In genomic region chr1:110556471-110556807, GRCh38 we compare ENCODE assay signal across 1 cellular context.
TF ChIP-seq lines count a peak whose summit lies in the region.

No MANE protein-coding gene starts in this region.

TF ChIP-seq in H1, 55 proteins besides CTCF, POLR2A, EP300 and RAD21:
- TF ChIP-seq ASH2L (IDR thresholded peaks at IDR 0.05; ENCODE audit: low read length) (no peak), CEBPB (IDR thresholded peaks at IDR 0.05; ENCODE audit: low read depth, low read length) (no peak), BRCA1 (IDR thresholded peaks at IDR 0.05; ENCODE audit: low read depth, low read length) (no peak), ATF3 (IDR thresholded peaks at IDR 0.05; ENCODE audit: insufficient read depth, low read depth, low read length) (no peak), NANOG (IDR thresholded peaks at IDR 0.05; ENCODE audit: insufficient read depth, low read depth, low read length, poor library complexity, severe bottlenecking) (no peak), SIRT6 (IDR thresholded peaks at IDR 0.05; ENCODE audit: low read length) (no peak), SIN3A (conservative IDR thresholded peaks at IDR 0.05 in 1 of 2, IDR thresholded peaks at IDR 0.05 in 1 of 2; ENCODE audit: low read depth in 1 of 2, low read length in 2 of 2) (no peak), POU5F1 (IDR thresholded peaks at IDR 0.05; ENCODE audit: low read depth, low read length) (no peak), CREB1 (IDR thresholded peaks at IDR 0.05) (no peak), TAF7 (optimal IDR thresholded peaks at IDR 0.05; ENCODE audit: borderline replicate concordance, low read depth, low read length) (no peak)
